Comparison of ENCODE assay signal across 17 cellular contexts in the genomic region with DNA sequence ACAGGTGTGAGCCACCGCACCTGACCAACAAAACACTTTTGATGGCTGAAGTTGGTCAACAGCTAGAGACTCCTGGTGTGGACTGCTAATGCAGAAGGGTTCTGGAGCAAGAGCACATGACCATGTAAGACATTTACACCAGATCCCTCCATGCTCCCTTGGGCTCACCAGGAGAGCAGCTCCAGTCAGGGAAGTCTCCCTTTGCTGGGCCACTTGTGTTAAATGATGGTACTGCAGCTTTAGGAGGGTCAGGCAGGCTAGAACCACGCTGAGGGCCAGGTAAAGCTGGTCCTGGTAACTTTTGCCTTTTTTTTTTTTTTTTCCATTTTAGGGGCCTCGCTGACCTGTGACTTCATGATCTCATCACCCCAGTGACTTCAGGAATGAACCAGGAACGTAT.
DNase-seq lines count a peak whose midpoint lies in the region; ATAC-seq and TF ChIP-seq lines count a peak whose summit lies in the region.
"Had no signal": no experiment of that assay in that cellular context is flagged by ENCODE, and none has a peak within 500 bp of the region (broad histone marks: within the 10 kb centered on the region; RNA-seq: fewer than 3 reads in every experiment).

No MANE protein-coding gene starts in this region.

- H3K9me3 ChIP-seq in lower lobe of right lung (peaks cover 7% of the 10 kb centered on the region), stomach (peaks cover 0 to 3% (median 0%) of the 10 kb centered on the region in 4 donors)

- H3K36me3 Mint-ChIP-seq in WTC11 = peaks cover 4% of the 10 kb centered on the region
- H3K36me3 Mint-ChIP-seq: natural killer cell treated with Interleukin-12 subunit alpha and Interleukin-12 subunit beta and Interleukin-15 and Interleukin-18, amount 100 ng/mL, for 72 hours; stimulated activated naive B cell treated with anti-CD40 and anti-IgM and Interleukin-4, amounts not matched to agents 10 μg/mL and 1 μg/mL and 100 μg/mL, for 72 hours had no signal

- peak; percentile 20 for TF ChIP-seq CTCF in GM12873 (IDR thresholded peaks at IDR 0.05; ENCODE audit: insufficient read depth, low read depth, low read length, missing control alignments)
- no peak for TF ChIP-seq CTCF in WTC11 (IDR thresholded peaks at IDR 0.05)
- no peak for TF ChIP-seq CTCF in lower lobe of right lung (IDR thresholded peaks at IDR 0.05)
- peak in 1 of 7 experiments; percentile 9 for TF ChIP-seq CTCF in stomach (IDR thresholded peaks at IDR 0.05)

- H3K9me3 Mint-ChIP-seq in WTC11 = peaks cover 10% of the 10 kb centered on the region
- H3K9me3 Mint-ChIP-seq: central memory CD8-positive, alpha-beta T cell; natural killer cell treated with Interleukin-12 subunit alpha and Interleukin-12 subunit beta and Interleukin-15 and Interleukin-18, amount 100 ng/mL, for 72 hours had no signal

- CTCF ChIA-PET in WTC11 (lab: Charles Lee) = interaction anchor here (0.5 to 3.9 kb wide), 10 partner anchors 40 to 548 kb away, joined by 3 to 26 read pairs (median 3); no protein-coding TSS in a partner anchor

- H3K4me1 Mint-ChIP-seq in WTC11 = peaks cover 22% of the 10 kb centered on the region
- H3K4me1 Mint-ChIP-seq: B cell; central memory CD8-positive, alpha-beta T cell; stimulated activated naive B cell treated with anti-CD40 and anti-IgM and Interleukin-4, amounts not matched to agents 10 μg/mL and 1 μg/mL and 100 μg/mL, for 72 hours had no signal

- no peaks in the 10 kb centered on the region for H3K36me3 ChIP-seq in lower lobe of right lung
- no peaks in the 10 kb centered on the region for H3K36me3 ChIP-seq in stomach

- H3K4me3 ChIP-seq in lower lobe of right lung (no peak overlapping the region), stomach (no peak overlapping the region)

- H3K4me1 ChIP-seq in lower lobe of right lung (peaks cover 82% of the 10 kb centered on the region), stomach (peaks cover 9 to 62% (median 49%) of the 10 kb centered on the region in 4 donors)

- no peak overlapping the region for H3K27ac Mint-ChIP-seq in WTC11
- H3K27ac Mint-ChIP-seq: B cell; natural killer cell treated with Interleukin-12 subunit alpha and Interleukin-12 subunit beta and Interleukin-15 and Interleukin-18, amount 100 ng/mL, for 72 hours; stimulated activated naive B cell treated with anti-CD40 and anti-IgM and Interleukin-4, amounts not matched to agents 10 μg/mL and 1 μg/mL and 100 μg/mL, for 72 hours had no signal

- no peak for TF ChIP-seq POLR2A in stomach (IDR thresholded peaks at IDR 0.05)

- POLR2A ChIA-PET in WTC11 (lab: Charles Lee) = interaction anchor here (0.5 kb wide), 1 partner anchor 93 kb away, joined by 3 read pairs; no protein-coding TSS in a partner anchor

- intact Hi-C loops in lower lobe of right lung (cut with DNase I) (no loop called here), stomach (cut with DNase I; ENCODE audit: low total_unique reads) (no loop called here)

- H3K27ac ChIP-seq in lower lobe of right lung (peak overlapping the region; percentile 90), stomach (peak overlapping the region; percentile 63 to 86 (median 80))

- WGBS in stomach, 5 donors = 71 to 90% (median 80%) methylated on average over 4 of the region's 4 CpGs

- DNase-seq in WTC11 (ENCODE audit: low spot score) = no peak
- DNase-seq in lower lobe of right lung = no peak
- no peak for DNase-seq in stomach
- DNase-seq in DMS153 treated with DMSO at 0.1 percent for 48 hours (lab: John Stamatoyannopoulos, UW; ENCODE audit: unreplicated experiment) = no peak
- no peak for DNase-seq in dermis blood vessel endothelial cell
- no peak for DNase-seq in cortex of kidney (lab: John Stamatoyannopoulos, UW)
- DNase-seq: activated CD4-positive, alpha-beta T cell treated with anti-CD3 and anti-CD28 coated beads for 1 hour; activated T-cell treated with anti-CD3 and anti-CD28 coated beads for 4 hours; DMS153; head of caudate nucleus; NCI-H2029; stimulated activated naive B cell treated with anti-CD40 and anti-IgM and Interleukin-4, amounts not matched to agents 10 μg/mL and 1 μg/mL and 100 μg/mL, for 72 hours had no signal

- ATAC-seq in WTC11 = peak; percentile 57
- no peak for ATAC-seq in lower lobe of right lung
- no peak for ATAC-seq in GM21717 (IDR thresholded peaks at IDR 0.05; ENCODE audit: unreplicated experiment)
- ATAC-seq: natural killer cell treated with Interleukin-12 subunit alpha and Interleukin-12 subunit beta and Interleukin-15 and Interleukin-18, amount 100 ng/mL, for 72 hours; stimulated activated naive B cell treated with anti-CD40 and anti-IgM and Interleukin-4, amounts not matched to agents 10 μg/mL and 1 μg/mL and 100 μg/mL, for 72 hours had no signal

- H3K27me3 Mint-ChIP-seq in WTC11 (ENCODE audit: low read depth) = peaks cover 5% of the 10 kb centered on the region
- H3K27me3 Mint-ChIP-seq: natural killer cell treated with Interleukin-12 subunit alpha and Interleukin-12 subunit beta and Interleukin-15 and Interleukin-18, amount 100 ng/mL, for 72 hours had no signal

- H3K27me3 ChIP-seq in lower lobe of right lung (ENCODE audit: low read depth) = peaks cover 1% of the 10 kb centered on the region
- no peaks in the 10 kb centered on the region for H3K27me3 ChIP-seq in stomach

- no peak overlapping the region for H3K4me3 Mint-ChIP-seq in WTC11
- H3K4me3 Mint-ChIP-seq: B cell; central memory CD8-positive, alpha-beta T cell; natural killer cell treated with Interleukin-12 subunit alpha and Interleukin-12 subunit beta and Interleukin-15 and Interleukin-18, amount 100 ng/mL, for 72 hours; stimulated activated naive B cell treated with anti-CD40 and anti-IgM and Interleukin-4, amounts not matched to agents 10 μg/mL and 1 μg/mL and 100 μg/mL, for 72 hours had no signal

- no peak for TF ChIP-seq EP300 in stomach (IDR thresholded peaks at IDR 0.05)

TF ChIP-seq in WTC11, 78 proteins besides CTCF, POLR2A, EP300 and RAD21 (continues in another document):
- TF ChIP-seq, protein P1, sequence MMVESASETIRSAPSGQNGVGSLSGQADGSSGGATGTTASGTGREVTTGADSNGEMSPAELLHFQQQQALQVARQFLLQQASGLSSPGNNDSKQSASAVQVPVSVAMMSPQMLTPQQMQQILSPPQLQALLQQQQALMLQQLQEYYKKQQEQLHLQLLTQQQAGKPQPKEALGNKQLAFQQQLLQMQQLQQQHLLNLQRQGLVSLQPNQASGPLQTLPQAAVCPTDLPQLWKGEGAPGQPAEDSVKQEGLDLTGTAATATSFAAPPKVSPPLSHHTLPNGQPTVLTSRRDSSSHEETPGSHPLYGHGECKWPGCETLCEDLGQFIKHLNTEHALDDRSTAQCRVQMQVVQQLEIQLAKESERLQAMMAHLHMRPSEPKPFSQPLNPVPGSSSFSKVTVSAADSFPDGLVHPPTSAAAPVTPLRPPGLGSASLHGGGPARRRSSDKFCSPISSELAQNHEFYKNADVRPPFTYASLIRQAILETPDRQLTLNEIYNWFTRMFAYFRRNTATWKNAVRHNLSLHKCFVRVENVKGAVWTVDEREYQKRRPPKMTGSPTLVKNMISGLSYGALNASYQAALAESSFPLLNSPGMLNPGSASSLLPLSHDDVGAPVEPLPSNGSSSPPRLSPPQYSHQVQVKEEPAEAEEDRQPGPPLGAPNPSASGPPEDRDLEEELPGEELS (CRISPR knock-in tag; IDR thresholded peaks at IDR 0.05) = no peak
- TF ChIP-seq, protein P2, sequence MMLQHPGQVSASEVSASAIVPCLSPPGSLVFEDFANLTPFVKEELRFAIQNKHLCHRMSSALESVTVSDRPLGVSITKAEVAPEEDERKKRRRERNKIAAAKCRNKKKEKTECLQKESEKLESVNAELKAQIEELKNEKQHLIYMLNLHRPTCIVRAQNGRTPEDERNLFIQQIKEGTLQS (CRISPR knock-in tag; conservative IDR thresholded peaks at IDR 0.05) = no peak
- TF ChIP-seq MXD4 (CRISPR knock-in tag; IDR thresholded peaks at IDR 0.05; ENCODE audit: borderline replicate concordance) = no peak
- no peak for TF ChIP-seq JUN (CRISPR knock-in tag; IDR thresholded peaks at IDR 0.05)
- TF ChIP-seq IRF2 (CRISPR knock-in tag; IDR thresholded peaks at IDR 0.05; ENCODE audit: borderline replicate concordance, low read depth) = no peak
- no peak for TF ChIP-seq TEAD4 (CRISPR knock-in tag; IDR thresholded peaks at IDR 0.05)
- TF ChIP-seq ZNF416 (CRISPR knock-in tag; IDR thresholded peaks at IDR 0.05) = no peak
- TF ChIP-seq ZNF219 (CRISPR knock-in tag; IDR thresholded peaks at IDR 0.05; ENCODE audit: borderline replicate concordance) = no peak
- no peak for TF ChIP-seq ZNF121 (CRISPR knock-in tag; IDR thresholded peaks at IDR 0.05)
- no peak for TF ChIP-seq ZNF138 (CRISPR knock-in tag; conservative IDR thresholded peaks at IDR 0.05)
- no peak for TF ChIP-seq JAZF1 (CRISPR knock-in tag; IDR thresholded peaks at IDR 0.05)
- TF ChIP-seq TP53 (CRISPR knock-in tag; IDR thresholded peaks at IDR 0.05) = no peak
- TF ChIP-seq, protein P3, sequence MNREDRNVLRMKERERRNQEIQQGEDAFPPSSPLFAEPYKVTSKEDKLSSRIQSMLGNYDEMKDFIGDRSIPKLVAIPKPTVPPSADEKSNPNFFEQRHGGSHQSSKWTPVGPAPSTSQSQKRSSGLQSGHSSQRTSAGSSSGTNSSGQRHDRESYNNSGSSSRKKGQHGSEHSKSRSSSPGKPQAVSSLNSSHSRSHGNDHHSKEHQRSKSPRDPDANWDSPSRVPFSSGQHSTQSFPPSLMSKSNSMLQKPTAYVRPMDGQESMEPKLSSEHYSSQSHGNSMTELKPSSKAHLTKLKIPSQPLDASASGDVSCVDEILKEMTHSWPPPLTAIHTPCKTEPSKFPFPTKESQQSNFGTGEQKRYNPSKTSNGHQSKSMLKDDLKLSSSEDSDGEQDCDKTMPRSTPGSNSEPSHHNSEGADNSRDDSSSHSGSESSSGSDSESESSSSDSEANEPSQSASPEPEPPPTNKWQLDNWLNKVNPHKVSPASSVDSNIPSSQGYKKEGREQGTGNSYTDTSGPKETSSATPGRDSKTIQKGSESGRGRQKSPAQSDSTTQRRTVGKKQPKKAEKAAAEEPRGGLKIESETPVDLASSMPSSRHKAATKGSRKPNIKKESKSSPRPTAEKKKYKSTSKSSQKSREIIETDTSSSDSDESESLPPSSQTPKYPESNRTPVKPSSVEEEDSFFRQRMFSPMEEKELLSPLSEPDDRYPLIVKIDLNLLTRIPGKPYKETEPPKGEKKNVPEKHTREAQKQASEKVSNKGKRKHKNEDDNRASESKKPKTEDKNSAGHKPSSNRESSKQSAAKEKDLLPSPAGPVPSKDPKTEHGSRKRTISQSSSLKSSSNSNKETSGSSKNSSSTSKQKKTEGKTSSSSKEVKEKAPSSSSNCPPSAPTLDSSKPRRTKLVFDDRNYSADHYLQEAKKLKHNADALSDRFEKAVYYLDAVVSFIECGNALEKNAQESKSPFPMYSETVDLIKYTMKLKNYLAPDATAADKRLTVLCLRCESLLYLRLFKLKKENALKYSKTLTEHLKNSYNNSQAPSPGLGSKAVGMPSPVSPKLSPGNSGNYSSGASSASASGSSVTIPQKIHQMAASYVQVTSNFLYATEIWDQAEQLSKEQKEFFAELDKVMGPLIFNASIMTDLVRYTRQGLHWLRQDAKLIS (CRISPR knock-in tag; IDR thresholded peaks at IDR 0.05; ENCODE audit: borderline replicate concordance) = no peak
- TF ChIP-seq SMAD3 (CRISPR knock-in tag; IDR thresholded peaks at IDR 0.05; ENCODE audit: borderline replicate concordance) = no peak
- TF ChIP-seq KAT7 (CRISPR knock-in tag; IDR thresholded peaks at IDR 0.05; ENCODE audit: borderline replicate concordance) = no peak
